25 cellular contexts compared by ENCODE assay signal in genomic region chr7:128191136-128191844, GRCh38. TPM values are rescaled to one million over a fixed set of nuclear protein-coding genes. Genes with fewer than 3 reads are reported as not detected.
DNase-seq lines count a peak whose midpoint lies in the region; ATAC-seq and TF ChIP-seq lines count a peak whose summit lies in the region.
"Had no signal": no experiment of that assay in that cellular context is flagged by ENCODE, and none has a peak within 500 bp of the region (broad histone marks: within the 10 kb centered on the region; RNA-seq: fewer than 3 reads in every experiment).

No MANE protein-coding gene starts in this region.

- H3K4me1 Mint-ChIP-seq in GM23338, result peaks cover 19% of the 10 kb centered on the region
- H3K4me1 Mint-ChIP-seq in activated CD4-positive, alpha-beta T cell treated with anti-CD3 and anti-CD28 coated beads, Interleukin-2, amount 10 ng/mL, durations not matched to agents 24 days and 14 days, result no peaks in the 10 kb centered on the region
- H3K4me1 Mint-ChIP-seq: IgD-negative memory B cell had no signal

- H3K9me2 ChIP-seq in GM23338 (ENCODE audit: insufficient read depth), result 0 out of 2 replicates have a peak, but pooled peaks cover 5% of the 10 kb centered on the region

- peak; percentile 2 for DNase-seq in activated CD4-positive, CD25-positive, alpha-beta regulatory T cell treated with anti-CD3 and anti-CD28 coated beads, Interleukin-2, amount 50 U/mL, for 72 hours
- DNase-seq in GM23338 (ENCODE audit: low spot score) (no peak), ecto neural progenitor cell (ENCODE audit: low spot score) (peak; percentile 16), posterior vena cava (ENCODE audit: low spot score) (peak; percentile 43), DMS 273 (lab: John Stamatoyannopoulos, UW; ENCODE audit: unreplicated experiment) (no peak)
- no peak for DNase-seq in activated CD4-positive, alpha-beta T cell treated with anti-CD3 and anti-CD28 coated beads, Interleukin-2, amount 10 ng/mL, durations not matched to agents 24 days and 14 days
- DNase-seq: ACHN, DMS153, GOT3, NCI-H1105, NCI-H2029 treated with DMSO at 0.1 percent for 48 hours, NCI-H2171, NCI-H345, NCI-H524, NCI-H774 had no signal

- TF ChIP-seq CTCF in GM23338 (conservative IDR thresholded peaks at IDR 0.05; ENCODE audit: low read depth in 2 of 2), result no peak

- H3K9me3 Mint-ChIP-seq in GM23338, result peaks cover 24% of the 10 kb centered on the region
- peaks cover 14% of the 10 kb centered on the region for H3K9me3 Mint-ChIP-seq in activated CD4-positive, alpha-beta T cell treated with anti-CD3 and anti-CD28 coated beads, Interleukin-2, amount 10 ng/mL, durations not matched to agents 24 days and 14 days

- H3K4me3 Mint-ChIP-seq in GM23338, result no peak overlapping the region
- no peak overlapping the region for H3K4me3 Mint-ChIP-seq in activated CD4-positive, alpha-beta T cell treated with anti-CD3 and anti-CD28 coated beads, Interleukin-2, amount 10 ng/mL, durations not matched to agents 24 days and 14 days
- H3K4me3 Mint-ChIP-seq: CD8-positive, alpha-beta T cell; IgD-negative memory B cell had no signal

- H3K27ac ChIP-seq in GM23338 (ENCODE audit: low read depth), result no peak overlapping the region
- H3K27ac ChIP-seq: 22Rv1, BLaER1, Peyer's patch, SJSA1 had no signal

- intact Hi-C loops in posterior vena cava (cut with DNase I), result no loop called here
- intact Hi-C loops in activated CD4-positive, alpha-beta T cell treated with anti-CD3 and anti-CD28 coated beads, Interleukin-2, amount 10 ng/mL, durations not matched to agents 24 days and 14 days (cut with micrococcal nuclease), result no loop called here

- no peak overlapping the region for H3K4me3 ChIP-seq in GM23338
- H3K4me3 ChIP-seq: BLaER1, Peyer's patch, SJSA1 had no signal

- H3K36me3 ChIP-seq in GM23338 (ENCODE audit: insufficient read depth), result no peaks in the 10 kb centered on the region
- H3K36me3 ChIP-seq: BLaER1, Peyer's patch, SJSA1 had no signal

- H3K4me2 ChIP-seq in GM23338, result peak overlapping the region; percentile 84; the same call in 1 of the 2 replicates

- H3K79me2 ChIP-seq in GM23338 (replicated peaks; ENCODE audit: insufficient read depth), result no peaks in the 10 kb centered on the region

- no peak overlapping the region for H3K27ac Mint-ChIP-seq in GM23338
- no peak overlapping the region for H3K27ac Mint-ChIP-seq in activated CD4-positive, alpha-beta T cell treated with anti-CD3 and anti-CD28 coated beads, Interleukin-2, amount 10 ng/mL, durations not matched to agents 24 days and 14 days
- H3K27ac Mint-ChIP-seq: CD8-positive, alpha-beta T cell; IgD-negative memory B cell had no signal

- no peak for ATAC-seq in activated CD4-positive, CD25-positive, alpha-beta regulatory T cell treated with anti-CD3 and anti-CD28 coated beads, Interleukin-2, amount 50 U/mL, for 24 hours
- no peak for ATAC-seq in GM23338
- no peak for ATAC-seq in GM19035 (IDR thresholded peaks at IDR 0.05; ENCODE audit: unreplicated experiment)
- ATAC-seq: CD8-positive, alpha-beta T cell; Right ventricle myocardium inferior had no signal

- no peaks in the 10 kb centered on the region for H3F3A ChIP-seq in GM23338 (replicated peaks; ENCODE audit: low read depth)

- H3K4me1 ChIP-seq in GM23338 (ENCODE audit: insufficient read depth), result peaks cover 18% of the 10 kb centered on the region
- H3K4me1 ChIP-seq: Peyer's patch, SJSA1 had no signal

- peaks cover 10% of the 10 kb centered on the region; the same call in 1 of the 2 replicates for H3K27me3 ChIP-seq in GM23338 (ENCODE audit: insufficient read depth)
- H3K27me3 ChIP-seq: BLaER1, Peyer's patch had no signal

- peak overlapping the region; percentile 82; the same call in 1 of the 2 replicates for H2AFZ ChIP-seq in GM23338

- H4K20me1 ChIP-seq in GM23338 (replicated peaks; ENCODE audit: insufficient read depth), result no peaks in the 10 kb centered on the region
- H4K20me1 ChIP-seq: BLaER1 had no signal

- peaks cover 12% of the 10 kb centered on the region for H3K36me3 Mint-ChIP-seq in GM23338 (ENCODE audit: low read depth)
- H3K36me3 Mint-ChIP-seq in activated CD4-positive, alpha-beta T cell treated with anti-CD3 and anti-CD28 coated beads, Interleukin-2, amount 10 ng/mL, durations not matched to agents 24 days and 14 days (ENCODE audit: low read depth), result peaks cover 6% of the 10 kb centered on the region
- H3K36me3 Mint-ChIP-seq: CD8-positive, alpha-beta T cell had no signal

- H3K27me3 Mint-ChIP-seq in GM23338 (ENCODE audit: insufficient read depth, low read depth, poor library complexity), result peaks cover 7% of the 10 kb centered on the region
- peaks cover 9% of the 10 kb centered on the region for H3K27me3 Mint-ChIP-seq in activated CD4-positive, alpha-beta T cell treated with anti-CD3 and anti-CD28 coated beads, Interleukin-2, amount 10 ng/mL, durations not matched to agents 24 days and 14 days

TF ChIP-seq in GM23338, 12 proteins besides CTCF, POLR2A, EP300 and RAD21:
- TF ChIP-seq STAT1 (IDR thresholded peaks at IDR 0.05; ENCODE audit: unreplicated experiment), result no peak
- TF ChIP-seq CREB1 (CRISPR knock-in tag; IDR thresholded peaks at IDR 0.05; ENCODE audit: low read depth), result no peak
- no peak for TF ChIP-seq ETS1 (IDR thresholded peaks at IDR 0.05)
- TF ChIP-seq EZH2phosphoT487 (IDR thresholded peaks at IDR 0.05; ENCODE audit: unreplicated experiment), result no peak
- TF ChIP-seq ZNF331 (CRISPR knock-in tag; IDR thresholded peaks at IDR 0.05; ENCODE audit: low read depth), result no peak
- no peak for TF ChIP-seq REST (IDR thresholded peaks at IDR 0.05; ENCODE audit: unreplicated experiment)
- TF ChIP-seq NANOG (IDR thresholded peaks at IDR 0.05; ENCODE audit: borderline replicate concordance), result no peak
- TF ChIP-seq JUNB (IDR thresholded peaks at IDR 0.05; ENCODE audit: unreplicated experiment), result no peak
TF ChIP-seq in GM23338: peak in this region for 0.

RNA-seq across cellular contexts. Expression of gene LEP, which starts 49.8 kb away (rescaled TPM):
- total RNA-seq in GM23338 (2014; rRNA removed; shearing (Covaris generic)), result not detected in 2 replicates
- not detected in 2 replicates for polyA plus RNA-seq in GM23338 (2016; fragmentation: Nextera tagmentation; extraction: Ambion mirVana)
- 1 to 10 TPM; 1.5 to 5.2 TPM for total RNA-seq in posterior vena cava
- not detected in 2 replicates for total RNA-seq in activated CD4-positive, alpha-beta T cell treated with anti-CD3 and anti-CD28 coated beads, Interleukin-2, amount 10 ng/mL, durations not matched to agents 24 days and 14 days
- total RNA-seq: CD8-positive, alpha-beta T cell; G401; SJSA1 had no signal
- polyA plus RNA-seq: IgD-negative memory B cell had no signal

Comparison
In these comparisons a context has a peak if more than half of its experiments do, and no peak if none do; other contexts are left out.
1. DNase-seq: peak in activated CD4-positive, CD25-positive, alpha-beta regulatory T cell treated with anti-CD3 and anti-CD28 coated beads, Interleukin-2, amount 50 U/mL, for 72 hours (single experiment), ecto neural progenitor cell (single experiment) and posterior vena cava (single experiment); none in GM23338 (single experiment), DMS 273 (single experiment) and activated CD4-positive, alpha-beta T cell treated with anti-CD3 and anti-CD28 coated beads, Interleukin-2, amount 10 ng/mL, durations not matched to agents 24 days and 14 days (single experiment).